In genomic region chr1:15027515-15027948, GRCh38 we compare ENCODE assay signal across 8 cellular contexts.
A peak's percentile ranks its signal among the peaks of the same experiment; 100 is the strongest.
DNase-seq lines count a peak whose midpoint lies in the region; ATAC-seq, FAIRE-seq and TF ChIP-seq lines count a peak whose summit lies in the region.

No MANE protein-coding gene starts in this region.

- H3K27ac ChIP-seq in C4-2B, result no peak overlapping the region
- no peak overlapping the region for H3K27ac ChIP-seq in RWPE2 (ENCODE audit: poor library complexity, severe bottlenecking)
- H3K27ac ChIP-seq in kidney (ENCODE audit: low read depth in 2 of 2, low read length in 2 of 2), result peak overlapping the region; percentile 85 to 88

- intact Hi-C loops in kidney (cut with DNase I), result loop anchor here (10.0 kb wide), 1 partner anchor 103 kb away; no protein-coding TSS in a partner anchor

- H3K27me3 ChIP-seq in HAP-1 (ENCODE audit: low read depth), result no peaks in the 10 kb centered on the region
- H3K27me3 ChIP-seq in RWPE2 (ENCODE audit: insufficient read depth, poor library complexity, severe bottlenecking), result no peaks in the 10 kb centered on the region

- no peak for FAIRE-seq in kidney (lab: Jason Lieb, UNC)

- TF ChIP-seq CTCF in C4-2B (conservative IDR thresholded peaks at IDR 0.05), result peak; percentile 80
- peak; percentile 86 for TF ChIP-seq CTCF in RWPE2 (IDR thresholded peaks at IDR 0.05; ENCODE audit: poor library complexity, severe bottlenecking)
- peak; percentile 83 for TF ChIP-seq CTCF in kidney (IDR thresholded peaks at IDR 0.05; ENCODE audit: borderline replicate concordance, extremely low read depth, insufficient read depth)

- H3K9me3 ChIP-seq in HAP-1, result no peaks in the 10 kb centered on the region
- H3K9me3 ChIP-seq in RWPE2 (ENCODE audit: severe bottlenecking), result no peaks in the 10 kb centered on the region
- no peaks in the 10 kb centered on the region for H3K9me3 ChIP-seq in kidney (ENCODE audit: control insufficient read depth in 1 of 2, low read length in 2 of 2)

- H3K4me3 ChIP-seq in HAP-1, result no peak overlapping the region
- no peak overlapping the region for H3K4me3 ChIP-seq in RWPE2 (ENCODE audit: severe bottlenecking)
- H3K4me3 ChIP-seq in kidney (ENCODE audit: low read length in 2 of 2), result no peak overlapping the region

- in situ Hi-C loops in HAP-1 (cut with MboI; ENCODE audit: low sequenced_read_pairs), result loop anchor here (25.0 kb wide), 3 partner anchors 440 to 1065 kb away; partner anchors contain the start of gene KAZN

- H3K4me1 ChIP-seq in HAP-1 (no peaks in the 10 kb centered on the region), RWPE2 (ENCODE audit: insufficient read depth, poor library complexity, severe bottlenecking) (no peaks in the 10 kb centered on the region), kidney (ENCODE audit: control insufficient read depth in 1 of 2, insufficient read depth in 1 of 2, low read depth in 1 of 2, low read length in 2 of 2) (peaks cover 48 to 60% of the 10 kb centered on the region in 2 donors)

- DNase-seq in HAP-1 (ENCODE audit: low spot score in 2 of 2) (peak; percentile 41 to 84), RWPE2 (ENCODE audit: low spot score) (no peak), cerebellum (ENCODE audit: low spot score) (peak; percentile 65), kidney (peak; percentile 83), cerebellar nuclear complex (lab: John Stamatoyannopoulos, UW) (no peak)
- peak; percentile 51 to 54 for DNase-seq in stimulated activated CD4-positive, alpha-beta T cell treated with anti-CD3 and anti-CD28 coated beads, Interleukin-2, amount 100 ng/mL, for 48 hours

- ATAC-seq in RWPE2 (ENCODE audit: low read depth) (peak; percentile 66; the same call in 2 of the 3 replicates), GM18498 (IDR thresholded peaks at IDR 0.05; ENCODE audit: unreplicated experiment) (no peak)

- H3K36me3 ChIP-seq in HAP-1 (replicated peaks) (no peaks in the 10 kb centered on the region), RWPE2 (ENCODE audit: low read depth) (no peaks in the 10 kb centered on the region), kidney (ENCODE audit: control insufficient read depth in 1 of 2, insufficient read depth in 2 of 2, low read length in 2 of 2) (no peaks in the 10 kb centered on the region)

- H3K9ac ChIP-seq in kidney (ENCODE audit: low read length in 2 of 2), result peak overlapping the region in 1 of 2 donors; percentile 65

Comparison
In these comparisons a context has a peak if more than half of its experiments do, and no peak if none do; other contexts are left out.
1. H3K27ac ChIP-seq: peak in kidney (2 of 2); none in C4-2B (single experiment) and RWPE2 (single experiment).
2. DNase-seq: peak in HAP-1 (2 of 2), cerebellum (single experiment), kidney (single experiment) and stimulated activated CD4-positive, alpha-beta T cell treated with anti-CD3 and anti-CD28 coated beads, Interleukin-2, amount 100 ng/mL, for 48 hours (2 of 2); none in RWPE2 (single experiment) and cerebellar nuclear complex (0 of 2).
3. Peak in every context shown above with its lines, with median percentiles within 50 percentile points of each other: CTCF ChIP-seq.